In genomic region chr11:65503606-65503922, GRCh38 we compare ENCODE assay signal across 1 cellular context.
TF ChIP-seq lines count a peak whose summit lies in the region.

No MANE protein-coding gene starts in this region.

TF ChIP-seq in liver, 16 proteins besides CTCF, POLR2A, EP300 and RAD21:
- TF ChIP-seq FOXA1 (IDR thresholded peaks at IDR 0.05) (no peak), YY1 (IDR thresholded peaks at IDR 0.05) (no peak), NR2F2 (IDR thresholded peaks at IDR 0.05) (no peak)
